In the genomic region with DNA sequence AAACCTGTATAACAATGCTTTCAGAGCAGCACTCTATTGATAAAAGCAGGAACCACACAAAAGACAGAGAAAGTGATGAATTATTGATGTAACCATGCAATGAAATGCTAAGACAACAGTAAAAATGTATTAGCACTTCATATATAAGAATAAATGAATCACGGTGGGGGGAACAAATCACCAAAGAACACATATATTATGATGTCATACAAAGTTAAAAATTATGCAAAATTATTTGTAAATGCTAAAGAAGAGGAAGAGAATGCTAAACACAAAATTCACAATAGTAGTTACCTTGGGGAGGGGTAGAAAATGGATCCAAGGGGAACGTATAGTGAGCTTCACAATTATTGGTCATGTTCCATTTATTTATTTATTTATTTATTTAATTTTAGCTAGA, we compare ENCODE assay signal across 2 cellular contexts.
TF ChIP-seq lines count a peak whose summit lies in the region.

No MANE protein-coding gene starts in this region.

TF ChIP-seq in HEK293, 187 proteins besides CTCF, POLR2A, EP300 and RAD21 (continued from another document):
- TF ChIP-seq, protein P1, sequence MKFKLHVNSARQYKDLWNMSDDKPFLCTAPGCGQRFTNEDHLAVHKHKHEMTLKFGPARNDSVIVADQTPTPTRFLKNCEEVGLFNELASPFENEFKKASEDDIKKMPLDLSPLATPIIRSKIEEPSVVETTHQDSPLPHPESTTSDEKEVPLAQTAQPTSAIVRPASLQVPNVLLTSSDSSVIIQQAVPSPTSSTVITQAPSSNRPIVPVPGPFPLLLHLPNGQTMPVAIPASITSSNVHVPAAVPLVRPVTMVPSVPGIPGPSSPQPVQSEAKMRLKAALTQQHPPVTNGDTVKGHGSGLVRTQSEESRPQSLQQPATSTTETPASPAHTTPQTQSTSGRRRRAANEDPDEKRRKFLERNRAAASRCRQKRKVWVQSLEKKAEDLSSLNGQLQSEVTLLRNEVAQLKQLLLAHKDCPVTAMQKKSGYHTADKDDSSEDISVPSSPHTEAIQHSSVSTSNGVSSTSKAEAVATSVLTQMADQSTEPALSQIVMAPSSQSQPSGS (tag by site-specific recombination; IDR thresholded peaks at IDR 0.05; ENCODE audit: low read depth), result peak; percentile 78; the same call in 1 of the 2 replicates
- TF ChIP-seq SP2 (tag by site-specific recombination; IDR thresholded peaks at IDR 0.05) (no peak), ZNF747 (tag by site-specific recombination; IDR thresholded peaks at IDR 0.05) (no peak), ZNF416 (tag by site-specific recombination; IDR thresholded peaks at IDR 0.05) (no peak), ZNF843 (tag by site-specific recombination; IDR thresholded peaks at IDR 0.05) (no peak)

TF ChIP-seq in K562, 482 proteins besides CTCF, POLR2A, EP300 and RAD21 (continued from another document):
- TF ChIP-seq, protein P2, sequence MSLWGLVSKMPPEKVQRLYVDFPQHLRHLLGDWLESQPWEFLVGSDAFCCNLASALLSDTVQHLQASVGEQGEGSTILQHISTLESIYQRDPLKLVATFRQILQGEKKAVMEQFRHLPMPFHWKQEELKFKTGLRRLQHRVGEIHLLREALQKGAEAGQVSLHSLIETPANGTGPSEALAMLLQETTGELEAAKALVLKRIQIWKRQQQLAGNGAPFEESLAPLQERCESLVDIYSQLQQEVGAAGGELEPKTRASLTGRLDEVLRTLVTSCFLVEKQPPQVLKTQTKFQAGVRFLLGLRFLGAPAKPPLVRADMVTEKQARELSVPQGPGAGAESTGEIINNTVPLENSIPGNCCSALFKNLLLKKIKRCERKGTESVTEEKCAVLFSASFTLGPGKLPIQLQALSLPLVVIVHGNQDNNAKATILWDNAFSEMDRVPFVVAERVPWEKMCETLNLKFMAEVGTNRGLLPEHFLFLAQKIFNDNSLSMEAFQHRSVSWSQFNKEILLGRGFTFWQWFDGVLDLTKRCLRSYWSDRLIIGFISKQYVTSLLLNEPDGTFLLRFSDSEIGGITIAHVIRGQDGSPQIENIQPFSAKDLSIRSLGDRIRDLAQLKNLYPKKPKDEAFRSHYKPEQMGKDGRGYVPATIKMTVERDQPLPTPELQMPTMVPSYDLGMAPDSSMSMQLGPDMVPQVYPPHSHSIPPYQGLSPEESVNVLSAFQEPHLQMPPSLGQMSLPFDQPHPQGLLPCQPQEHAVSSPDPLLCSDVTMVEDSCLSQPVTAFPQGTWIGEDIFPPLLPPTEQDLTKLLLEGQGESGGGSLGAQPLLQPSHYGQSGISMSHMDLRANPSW (CRISPR knock-in tag; IDR thresholded peaks at IDR 0.05), result no peak
- TF ChIP-seq ATF7 (IDR thresholded peaks at IDR 0.05), result 0 out of 2 replicates have a peak, but pooled peaks have one; percentile 14
- TF ChIP-seq, protein P3, sequence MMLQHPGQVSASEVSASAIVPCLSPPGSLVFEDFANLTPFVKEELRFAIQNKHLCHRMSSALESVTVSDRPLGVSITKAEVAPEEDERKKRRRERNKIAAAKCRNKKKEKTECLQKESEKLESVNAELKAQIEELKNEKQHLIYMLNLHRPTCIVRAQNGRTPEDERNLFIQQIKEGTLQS (IDR thresholded peaks at IDR 0.05), result peak; percentile 22; the same call in 1 of the 2 replicates
- TF ChIP-seq, protein P3 (CRISPR knock-in tag; conservative IDR thresholded peaks at IDR 0.05), result no peak
- TF ChIP-seq, protein P4, sequence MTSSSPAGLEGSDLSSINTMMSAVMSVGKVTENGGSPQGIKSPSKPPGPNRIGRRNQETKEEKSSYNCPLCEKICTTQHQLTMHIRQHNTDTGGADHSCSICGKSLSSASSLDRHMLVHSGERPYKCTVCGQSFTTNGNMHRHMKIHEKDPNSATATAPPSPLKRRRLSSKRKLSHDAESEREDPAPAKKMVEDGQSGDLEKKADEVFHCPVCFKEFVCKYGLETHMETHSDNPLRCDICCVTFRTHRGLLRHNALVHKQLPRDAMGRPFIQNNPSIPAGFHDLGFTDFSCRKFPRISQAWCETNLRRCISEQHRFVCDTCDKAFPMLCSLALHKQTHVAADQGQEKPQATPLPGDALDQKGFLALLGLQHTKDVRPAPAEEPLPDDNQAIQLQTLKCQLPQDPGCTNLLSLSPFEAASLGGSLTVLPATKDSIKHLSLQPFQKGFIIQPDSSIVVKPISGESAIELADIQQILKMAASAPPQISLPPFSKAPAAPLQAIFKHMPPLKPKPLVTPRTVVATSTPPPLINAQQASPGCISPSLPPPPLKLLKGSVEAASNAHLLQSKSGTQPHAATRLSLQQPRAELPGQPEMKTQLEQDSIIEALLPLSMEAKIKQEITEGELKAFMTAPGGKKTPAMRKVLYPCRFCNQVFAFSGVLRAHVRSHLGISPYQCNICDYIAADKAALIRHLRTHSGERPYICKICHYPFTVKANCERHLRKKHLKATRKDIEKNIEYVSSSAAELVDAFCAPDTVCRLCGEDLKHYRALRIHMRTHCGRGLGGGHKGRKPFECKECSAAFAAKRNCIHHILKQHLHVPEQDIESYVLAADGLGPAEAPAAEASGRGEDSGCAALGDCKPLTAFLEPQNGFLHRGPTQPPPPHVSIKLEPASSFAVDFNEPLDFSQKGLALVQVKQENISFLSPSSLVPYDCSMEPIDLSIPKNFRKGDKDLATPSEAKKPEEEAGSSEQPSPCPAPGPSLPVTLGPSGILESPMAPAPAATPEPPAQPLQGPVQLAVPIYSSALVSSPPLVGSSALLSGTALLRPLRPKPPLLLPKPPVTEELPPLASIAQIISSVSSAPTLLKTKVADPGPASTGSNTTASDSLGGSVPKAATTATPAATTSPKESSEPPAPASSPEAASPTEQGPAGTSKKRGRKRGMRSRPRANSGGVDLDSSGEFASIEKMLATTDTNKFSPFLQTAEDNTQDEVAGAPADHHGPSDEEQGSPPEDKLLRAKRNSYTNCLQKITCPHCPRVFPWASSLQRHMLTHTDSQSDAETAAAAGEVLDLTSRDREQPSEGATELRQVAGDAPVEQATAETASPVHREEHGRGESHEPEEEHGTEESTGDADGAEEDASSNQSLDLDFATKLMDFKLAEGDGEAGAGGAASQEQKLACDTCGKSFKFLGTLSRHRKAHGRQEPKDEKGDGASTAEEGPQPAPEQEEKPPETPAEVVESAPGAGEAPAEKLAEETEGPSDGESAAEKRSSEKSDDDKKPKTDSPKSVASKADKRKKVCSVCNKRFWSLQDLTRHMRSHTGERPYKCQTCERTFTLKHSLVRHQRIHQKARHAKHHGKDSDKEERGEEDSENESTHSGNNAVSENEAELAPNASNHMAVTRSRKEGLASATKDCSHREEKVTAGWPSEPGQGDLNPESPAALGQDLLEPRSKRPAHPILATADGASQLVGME (CRISPR knock-in tag; IDR thresholded peaks at IDR 0.05), result no peak
